In the genomic region with DNA sequence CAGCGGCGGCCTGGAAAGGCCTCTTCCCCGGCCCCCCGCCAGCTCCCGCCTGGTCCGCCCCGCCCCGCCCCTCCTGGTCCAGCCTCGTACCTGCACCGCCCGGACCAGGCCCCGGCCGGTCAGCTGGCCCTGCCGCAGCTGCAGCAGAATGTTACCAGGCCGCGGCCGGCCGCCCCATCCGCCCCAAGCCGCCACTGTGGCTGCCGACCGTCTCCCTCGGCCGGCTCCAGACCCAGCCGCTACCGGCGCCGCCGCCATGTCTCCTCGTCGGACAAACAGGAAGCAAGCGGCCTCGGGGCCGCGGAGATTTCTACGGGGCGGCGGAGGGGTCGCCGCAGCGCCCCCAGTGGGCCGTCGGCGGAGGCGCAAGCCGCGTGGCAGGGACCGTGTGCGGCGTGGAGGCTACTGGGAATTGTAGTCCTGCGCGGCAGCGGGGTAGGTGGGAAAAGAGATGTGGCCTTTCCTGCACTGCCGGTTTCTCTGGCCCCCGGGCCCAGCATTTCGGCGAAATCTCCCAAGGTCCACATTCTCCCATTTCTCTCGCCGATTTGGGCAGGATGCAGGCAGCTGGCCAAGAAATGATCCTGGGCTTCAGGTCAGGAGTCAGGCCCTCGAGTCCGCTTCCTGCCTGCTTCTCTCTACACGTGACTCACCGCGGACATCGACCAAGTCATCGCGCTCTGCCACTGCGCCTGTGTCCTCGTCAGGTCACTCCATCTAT, we compare ENCODE assay signal across 8 cellular contexts. TPM values are rescaled to one million over a fixed set of nuclear protein-coding genes. Genes with fewer than 3 reads are reported as not detected.
DNase-seq lines count a peak whose midpoint lies in the region; TF ChIP-seq lines count a peak whose summit lies in the region.

A gene with protein sequence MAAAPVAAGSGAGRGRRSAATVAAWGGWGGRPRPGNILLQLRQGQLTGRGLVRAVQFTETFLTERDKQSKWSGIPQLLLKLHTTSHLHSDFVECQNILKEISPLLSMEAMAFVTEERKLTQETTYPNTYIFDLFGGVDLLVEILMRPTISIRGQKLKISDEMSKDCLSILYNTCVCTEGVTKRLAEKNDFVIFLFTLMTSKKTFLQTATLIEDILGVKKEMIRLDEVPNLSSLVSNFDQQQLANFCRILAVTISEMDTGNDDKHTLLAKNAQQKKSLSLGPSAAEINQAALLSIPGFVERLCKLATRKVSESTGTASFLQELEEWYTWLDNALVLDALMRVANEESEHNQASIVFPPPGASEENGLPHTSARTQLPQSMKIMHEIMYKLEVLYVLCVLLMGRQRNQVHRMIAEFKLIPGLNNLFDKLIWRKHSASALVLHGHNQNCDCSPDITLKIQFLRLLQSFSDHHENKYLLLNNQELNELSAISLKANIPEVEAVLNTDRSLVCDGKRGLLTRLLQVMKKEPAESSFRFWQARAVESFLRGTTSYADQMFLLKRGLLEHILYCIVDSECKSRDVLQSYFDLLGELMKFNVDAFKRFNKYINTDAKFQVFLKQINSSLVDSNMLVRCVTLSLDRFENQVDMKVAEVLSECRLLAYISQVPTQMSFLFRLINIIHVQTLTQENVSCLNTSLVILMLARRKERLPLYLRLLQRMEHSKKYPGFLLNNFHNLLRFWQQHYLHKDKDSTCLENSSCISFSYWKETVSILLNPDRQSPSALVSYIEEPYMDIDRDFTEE (minus strand): TSS at position 284 of the 721 bp plus-strand sequence. CDS start 26 bp downstream, at position 258.

- no peak within 1 kb of the TSS for H2AK5ac ChIP-seq in H9 (ENCODE audit: insufficient read length, low read length)

- no peak within 1 kb of the TSS for H3K56ac ChIP-seq in H9 (ENCODE audit: insufficient read length, low read depth, low read length)

- no peak within 1 kb of the TSS for H2BK15ac ChIP-seq in H9 (ENCODE audit: low read depth, low read length)

- no peaks in the 10 kb centered on the region for H3K27me3 ChIP-seq in H9 (ENCODE audit: insufficient read depth, low read length)

- H3K9ac ChIP-seq in H9 (ENCODE audit: extremely low read depth, insufficient read length, low read length): peak within 1 kb of the TSS; percentile 68

- H4K20me1 ChIP-seq in H9 (ENCODE audit: control insufficient read depth, insufficient read depth, insufficient read length): no peaks in the 10 kb centered on the region

- peak; percentile 47 for DNase-seq in GM04503 (ENCODE audit: low read depth)
- DNase-seq in H9: peak; percentile 91
- peak; percentile 90 for DNase-seq in M059J (ENCODE audit: low read depth)
- peak; percentile 91 for DNase-seq in SK-MEL-5 (ENCODE audit: low read depth, low spot score)
- peak; percentile 90 for DNase-seq in activated naive CD4-positive, alpha-beta T cell treated with anti-CD3 and anti-CD28 coated beads for 36 hours
- DNase-seq in germinal center (ENCODE audit: low spot score): peak; percentile 90
- DNase-seq in occipital lobe (lab: John Stamatoyannopoulos, UW): peak; percentile 80

- WGBS in H9 (ENCODE audit: extremely low coverage, insufficient read length, low lambda C conversion rate): no CpG with 5 or more reads among the region's 69 CpGs

- no peak within 1 kb of the TSS for H2BK120ac ChIP-seq in H9 (ENCODE audit: low read depth, low read length, poor library complexity, severe bottlenecking)

- no peak within 1 kb of the TSS for H4K8ac ChIP-seq in H9 (replicated peaks; ENCODE audit: insufficient read length, low read depth, low read length)

- H4K5ac ChIP-seq in H9 (ENCODE audit: insufficient read length, low read depth, low read length): no peak within 1 kb of the TSS

- peak within 1 kb of the TSS; percentile 84 for H3K14ac ChIP-seq in H9 (ENCODE audit: insufficient read depth, low read length)

- no peak within 1 kb of the TSS for H3K23ac ChIP-seq in H9 (ENCODE audit: insufficient read length, low read depth, low read length)

- peak within 1 kb of the TSS; percentile 91 for H3K4me2 ChIP-seq in H9 (ENCODE audit: insufficient read depth, insufficient read length, low read length)

- peaks cover 24 to 29% of the 10 kb centered on the region in 2 experiments for H3K4me1 Mint-ChIP-seq in H9
- H3K4me1 Mint-ChIP-seq in activated naive CD4-positive, alpha-beta T cell treated with anti-CD3 and anti-CD28 coated beads for 36 hours (ENCODE audit: low read depth): peaks cover 59% of the 10 kb centered on the region

- intact Hi-C loops in activated naive CD4-positive, alpha-beta T cell treated with anti-CD3 and anti-CD28 coated beads for 36 hours (cut with micrococcal nuclease): loop anchor here (1.0 to 5.0 kb wide), 11 partner anchors 7 to 980 kb away; a partner anchor contains a TSS

- no peaks in the 10 kb centered on the region for H3K9me3 Mint-ChIP-seq in H9
- H3K9me3 Mint-ChIP-seq in activated naive CD4-positive, alpha-beta T cell treated with anti-CD3 and anti-CD28 coated beads for 36 hours: no peaks in the 10 kb centered on the region

- H3K23me2 ChIP-seq in H9 (ENCODE audit: insufficient read length, low read depth, low read length, poor library complexity, severe bottlenecking): peaks cover 13% of the 10 kb centered on the region

- H3K27ac ChIP-seq in H9 (ENCODE audit: insufficient read length, low read depth, low read length) (no peak within 1 kb of the TSS), temporal lobe (ENCODE audit: low read depth, low read length) (peak within 1 kb of the TSS; percentile 75)

- peak within 1 kb of the TSS; percentile 83 to 95 for H3K4me3 Mint-ChIP-seq in H9
- peak within 1 kb of the TSS; percentile 89 for H3K4me3 Mint-ChIP-seq in activated naive CD4-positive, alpha-beta T cell treated with anti-CD3 and anti-CD28 coated beads for 36 hours

- H3K27ac Mint-ChIP-seq in H9: peak within 1 kb of the TSS; percentile 79 to 94 (median 94)
- H3K27ac Mint-ChIP-seq in activated naive CD4-positive, alpha-beta T cell treated with anti-CD3 and anti-CD28 coated beads for 36 hours: peak within 1 kb of the TSS; percentile 100

- H3K79me2 ChIP-seq in H9 (ENCODE audit: insufficient read depth, low read length): peaks cover 12% of the 10 kb centered on the region; the same call in 1 of the 2 replicates

- CTCF ChIA-PET in activated naive CD4-positive, alpha-beta T cell treated with anti-CD3 and anti-CD28 coated beads for 36 hours (lab: Charles Lee): interaction anchor here (0.6 to 3.8 kb wide), 7 partner anchors 24 to 336 kb away, joined by 3 to 23 read pairs (median 4); a partner anchor contains a TSS

- H2BK20ac ChIP-seq in H9 (ENCODE audit: low read depth, low read length, poor library complexity, severe bottlenecking): no peak within 1 kb of the TSS

- no peak within 1 kb of the TSS for H4K91ac ChIP-seq in H9 (ENCODE audit: insufficient read length, low read depth, low read length)

- in situ Hi-C loops in SK-MEL-5 (cut with HindIII; ENCODE audit: low pct_unique_long_range_greater_than_20kb, low sequenced_read_pairs): no loop called here

- no peaks in the 10 kb centered on the region for H3K9me3 ChIP-seq in H9 (ENCODE audit: control insufficient read depth, low read depth, low read length)

- peaks cover 14% of the 10 kb centered on the region for H3K27me3 Mint-ChIP-seq in H9 (ENCODE audit: low read depth)
- H3K27me3 Mint-ChIP-seq in activated naive CD4-positive, alpha-beta T cell treated with anti-CD3 and anti-CD28 coated beads for 36 hours (ENCODE audit: low read depth): no peaks in the 10 kb centered on the region

- no peak within 1 kb of the TSS for H2BK5ac ChIP-seq in H9 (ENCODE audit: insufficient read length, low read length)

- H3K79me1 ChIP-seq in H9 (ENCODE audit: insufficient read depth, low read depth, low read length, poor library complexity, severe bottlenecking): no peaks in the 10 kb centered on the region

- H2BK12ac ChIP-seq in H9 (ENCODE audit: insufficient read length, low read depth, low read length): no peak within 1 kb of the TSS

- peak; percentile 99 for TF ChIP-seq CTCF in H9 (conservative IDR thresholded peaks at IDR 0.05)

- H3K18ac ChIP-seq in H9 (ENCODE audit: insufficient read length, low read depth, low read length): peak within 1 kb of the TSS; percentile 86

- no peaks in the 10 kb centered on the region; the same call in 1 of the 2 replicates for H3K4me1 ChIP-seq in H9 (ENCODE audit: insufficient read depth, low read length)

- no peak within 1 kb of the TSS for H3T11ph ChIP-seq in H9 (ENCODE audit: low read length)

- peak within 1 kb of the TSS; percentile 71 for H2AFZ ChIP-seq in H9 (ENCODE audit: low read length)

- no peak within 1 kb of the TSS for H3K4ac ChIP-seq in H9 (ENCODE audit: low read depth, low read length)

- H3K36me3 Mint-ChIP-seq in H9 (ENCODE audit: insufficient read depth in 1 of 3, low read depth in 3 of 3): peaks cover 3 to 11% (median 9%) of the 10 kb centered on the region in 3 experiments; a peak in 6 of 7 replicates
- H3K36me3 Mint-ChIP-seq in activated naive CD4-positive, alpha-beta T cell treated with anti-CD3 and anti-CD28 coated beads for 36 hours (ENCODE audit: low read depth): peaks cover 15% of the 10 kb centered on the region

RNA-seq across cellular contexts. Expression of the gene that starts here (rescaled TPM):
- total RNA-seq in H9 (2021) (93.9 and 94.2 TPM in 2 replicates), occipital lobe (45.9 TPM), temporal lobe (51.9 TPM)
- 90.6 and 94.4 TPM in 2 replicates for total RNA-seq in M059J (2014; rRNA removed; shearing (Covaris generic))
- 32.8 and 34.8 TPM in 2 replicates for total RNA-seq in SK-MEL-5 (2014; rRNA removed; shearing (Covaris generic))
- polyA plus RNA-seq in SK-MEL-5 (2015; cell fraction: cytosol; rRNA removed): 56.3 and 77.5 TPM in 2 replicates
- polyA plus RNA-seq in SK-MEL-5 (2015; cell fraction: nucleus; rRNA removed): 121 and 141 TPM in 2 replicates
- total RNA-seq in activated naive CD4-positive, alpha-beta T cell treated with anti-CD3 and anti-CD28 coated beads for 36 hours: 10 to 100 TPM; 49.6 to 51.7 TPM
